Comparison of ENCODE assay signal across 1 cellular context in genomic region chr18:23106575-23106974, GRCh38.
TF ChIP-seq lines count a peak whose summit lies in the region.

No MANE protein-coding gene starts in this region.

TF ChIP-seq in HEK293, 187 proteins besides CTCF, POLR2A, EP300 and RAD21 (continued from another document and continues in another):
- TF ChIP-seq PRDM10 (tag by site-specific recombination; IDR thresholded peaks at IDR 0.05) (peak; percentile 6; the same call in 1 of the 2 replicates), ELK4 (IDR thresholded peaks at IDR 0.05; ENCODE audit: borderline replicate concordance, low read depth, low read length) (no peak), ZNF341 (tag by site-specific recombination; IDR thresholded peaks at IDR 0.05; ENCODE audit: low read depth) (no peak), ZNF398 (tag by site-specific recombination; IDR thresholded peaks at IDR 0.05) (peak; percentile 23; the same call in 1 of the 2 replicates), BCL11A (tag by site-specific recombination; IDR thresholded peaks at IDR 0.05; ENCODE audit: low read depth) (peak; percentile 84; the same call in 1 of the 2 replicates), SP7 (tag by site-specific recombination; IDR thresholded peaks at IDR 0.05) (peak; percentile 85), ZNF148 (tag by site-specific recombination; IDR thresholded peaks at IDR 0.05; ENCODE audit: borderline replicate concordance) (no peak), ZNF629 (tag by site-specific recombination; IDR thresholded peaks at IDR 0.05) (peak; percentile 95), PBX3 (CRISPR knock-in tag; IDR thresholded peaks at IDR 0.05) (no peak), KLF10 (tag by site-specific recombination; IDR thresholded peaks at IDR 0.05) (peak; percentile 53; the same call in 1 of the 2 replicates), ZNF366 (tag by site-specific recombination; conservative IDR thresholded peaks at IDR 0.05) (peak; percentile 66; the same call in 1 of the 2 replicates), GLIS2 (tag by site-specific recombination; IDR thresholded peaks at IDR 0.05) (peak; percentile 64; the same call in 1 of the 2 replicates), ATF2 (tag by site-specific recombination; IDR thresholded peaks at IDR 0.05; ENCODE audit: low read depth) (0 out of 2 replicates have a peak, but pooled peaks have one; percentile 52), ZNF16 (tag by site-specific recombination; IDR thresholded peaks at IDR 0.05; ENCODE audit: low read depth) (no peak), ZFP69B (tag by site-specific recombination; IDR thresholded peaks at IDR 0.05) (peak; percentile 77), ZNF558 (tag by site-specific recombination; IDR thresholded peaks at IDR 0.05) (0 out of 2 replicates have a peak, but pooled peaks have one; percentile 8), KLF17 (tag by site-specific recombination; IDR thresholded peaks at IDR 0.05) (peak; percentile 37; the same call in 1 of the 2 replicates), TSHZ1 (tag by site-specific recombination; IDR thresholded peaks at IDR 0.05; ENCODE audit: borderline replicate concordance) (peak; percentile 88), PRDM1 (tag by site-specific recombination; IDR thresholded peaks at IDR 0.05) (peak; percentile 74), KLF8 (tag by site-specific recombination; IDR thresholded peaks at IDR 0.05) (peak; percentile 66; the same call in 1 of the 2 replicates), ZNF239 (tag by site-specific recombination; IDR thresholded peaks at IDR 0.05) (no peak), ZBTB44 (tag by site-specific recombination; IDR thresholded peaks at IDR 0.05) (0 out of 2 replicates have a peak, but pooled peaks have one; percentile 41), ZBTB21 (tag by site-specific recombination; IDR thresholded peaks at IDR 0.05) (peak; percentile 82), ZBTB48 (tag by site-specific recombination; IDR thresholded peaks at IDR 0.05) (peak; percentile 35; the same call in 1 of the 2 replicates), HOXD13 (CRISPR knock-in tag; IDR thresholded peaks at IDR 0.05; ENCODE audit: borderline replicate concordance) (peak; percentile 34; the same call in 1 of the 2 replicates), IKZF3 (tag by site-specific recombination; IDR thresholded peaks at IDR 0.05) (peak; percentile 62), ZBTB17 (tag by site-specific recombination; IDR thresholded peaks at IDR 0.05) (0 out of 2 replicates have a peak, but pooled peaks have one; percentile 13), FEZF1 (tag by site-specific recombination; IDR thresholded peaks at IDR 0.05) (peak; percentile 74), ZNF701 (tag by site-specific recombination; IDR thresholded peaks at IDR 0.05) (no peak), ZBTB6 (tag by site-specific recombination; IDR thresholded peaks at IDR 0.05) (no peak), ZXDB (tag by site-specific recombination; IDR thresholded peaks at IDR 0.05) (peak; percentile 75), INSM2 (tag by site-specific recombination; IDR thresholded peaks at IDR 0.05) (peak; percentile 73)
